9 cellular contexts compared by ENCODE assay signal in the genomic region with DNA sequence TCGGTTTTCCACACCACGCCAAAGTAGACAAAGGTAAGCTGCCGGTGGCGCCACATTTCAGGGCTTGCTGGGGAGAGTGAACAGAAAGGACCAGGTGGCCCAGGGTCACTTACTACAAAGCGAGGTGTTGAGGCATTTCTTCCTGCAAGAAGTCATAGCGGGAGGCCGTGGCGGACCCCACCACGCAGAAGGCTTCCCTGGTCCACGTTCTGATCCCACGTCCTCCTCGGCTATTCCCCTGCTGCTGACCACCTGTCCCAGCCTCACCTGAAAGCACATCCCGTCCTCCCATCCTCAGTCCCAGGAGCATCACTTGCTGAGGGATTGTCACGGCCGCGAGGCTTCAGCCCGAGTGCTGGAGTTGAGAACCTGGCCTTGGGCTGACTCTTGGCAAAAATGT.
"Had no signal": no experiment of that assay in that cellular context is flagged by ENCODE, and none has a peak within 500 bp of the region (broad histone marks: within the 10 kb centered on the region; RNA-seq: fewer than 3 reads in every experiment).

No MANE protein-coding gene starts in this region.

- ATAC-seq: HCT116, HepG2 had no signal

- H3K9ac ChIP-seq: GM23248 had no signal

- H3K4me1 ChIP-seq: HAP-1 had no signal

- H3K36me3 Mint-ChIP-seq: IgD-negative memory B cell had no signal

- H3K9me3 ChIP-seq: HAP-1 had no signal

- H3K4me3 Mint-ChIP-seq: HFFc6 had no signal

- H2AFZ ChIP-seq: GM23248 had no signal

- FAIRE-seq: HepG2 had no signal

- DNase-seq: GM23248, GOT3, HFFc6, KG1 had no signal

- H3K27ac Mint-ChIP-seq: HFFc6, IgD-negative memory B cell had no signal

- H3K4me3 ChIP-seq: GM23248, HAP-1 had no signal

- H3K27ac ChIP-seq: GM23248, HL-60 had no signal

- H3K36me3 ChIP-seq: HAP-1 had no signal
